ENCODE assay signal across 14 cellular contexts in genomic region chr6:7114744-7115451, GRCh38. TPM values are rescaled to one million over a fixed set of nuclear protein-coding genes. Genes with fewer than 3 reads are reported as not detected.
A peak's percentile ranks its signal among the peaks of the same experiment; 100 is the strongest.
DNase-seq lines count a peak whose midpoint lies in the region; ATAC-seq and TF ChIP-seq lines count a peak whose summit lies in the region.
"Had no signal": no experiment of that assay in that cellular context is flagged by ENCODE, and none has a peak within 500 bp of the region (broad histone marks: within the 10 kb centered on the region; RNA-seq: fewer than 3 reads in every experiment).

No MANE protein-coding gene starts in this region.

- TF ChIP-seq CTCF in LNCaP clone FGC (IDR thresholded peaks at IDR 0.05; ENCODE audit: control insufficient read depth, extremely low read depth, insufficient read depth) (no peak), fibroblast of lung (conservative IDR thresholded peaks at IDR 0.05 in 1 of 2, IDR thresholded peaks at IDR 0.05 in 1 of 2; ENCODE audit: low read depth in 1 of 2, low read length in 2 of 2) (no peak), psoas muscle (IDR thresholded peaks at IDR 0.05) (no peak), natural killer cell (IDR thresholded peaks at IDR 0.05) (no peak), WERI-Rb-1 (IDR thresholded peaks at IDR 0.05; ENCODE audit: low read depth, low read length) (no peak)

- no peaks in the 10 kb centered on the region for H3K36me3 Mint-ChIP-seq in CD4-positive, CD25-positive, alpha-beta regulatory T cell
- no peaks in the 10 kb centered on the region for H3K36me3 Mint-ChIP-seq in natural killer cell

- ATAC-seq in CD4-positive, CD25-positive, alpha-beta regulatory T cell (ENCODE audit: low read depth in 2 of 2) = no peak
- ATAC-seq in psoas muscle (peak in 1 of 4 donors; percentile 14), natural killer cell (no peak), GM19351 (IDR thresholded peaks at IDR 0.05; ENCODE audit: unreplicated experiment) (no peak)

- WGBS in psoas muscle, 3 donors = 62 to 81% (median 63%) methylated on average over 9 of the region's 9 CpGs

- intact Hi-C loops in psoas muscle (cut with DNase I) = loop anchor here (5.0 to 10.0 kb wide), 2 partner anchors 37 to 100 kb away; no protein-coding TSS in a partner anchor
- intact Hi-C loops in natural killer cell (cut with micrococcal nuclease) = no loop called here

- peak overlapping the region; percentile 27 for H3K4me2 ChIP-seq in fibroblast of lung (ENCODE audit: extremely low read depth, insufficient read depth, low read length)

- no peaks in the 10 kb centered on the region for H3K27me3 Mint-ChIP-seq in CD4-positive, CD25-positive, alpha-beta regulatory T cell
- H3K27me3 Mint-ChIP-seq in natural killer cell (ENCODE audit: low read depth in 2 of 2) = no peaks in the 10 kb centered on the region
- H3K27me3 Mint-ChIP-seq: activated CD4-positive, alpha-beta T cell treated with anti-CD3 and anti-CD28 coated beads, Interleukin-2, amount 10 ng/mL, durations not matched to agents 7 days and 5 days had no signal

- no peaks in the 10 kb centered on the region for H3K9me3 ChIP-seq in CD4-positive, CD25-positive, alpha-beta regulatory T cell (ENCODE audit: control insufficient read depth in 2 of 2, low read length in 2 of 2)
- H3K9me3 ChIP-seq in fibroblast of lung (ENCODE audit: control insufficient read depth, insufficient read depth, low read depth, low read length) = no peaks in the 10 kb centered on the region
- H3K9me3 ChIP-seq in psoas muscle = no peaks in the 10 kb centered on the region
- H3K9me3 ChIP-seq in WERI-Rb-1 (ENCODE audit: severe bottlenecking) = no peaks in the 10 kb centered on the region

- H3K36me3 ChIP-seq in CD4-positive, CD25-positive, alpha-beta regulatory T cell (ENCODE audit: control insufficient read depth, insufficient read depth, low read length) = no peaks in the 10 kb centered on the region
- H3K36me3 ChIP-seq in fibroblast of lung (ENCODE audit: control insufficient read depth, insufficient read depth, low read length) (peaks cover 1% of the 10 kb centered on the region), psoas muscle (ENCODE audit: insufficient read depth in 1 of 2, low read depth in 1 of 2) (no peaks in the 10 kb centered on the region), WERI-Rb-1 (peaks cover 4% of the 10 kb centered on the region)

- no peak for DNase-seq in CD4-positive, CD25-positive, alpha-beta regulatory T cell
- DNase-seq in LNCaP clone FGC (ENCODE audit: low read depth) = no peak
- peak in 1 of 2 donors; percentile 33 for DNase-seq in fibroblast of lung (ENCODE audit: low read depth in 2 of 2)
- DNase-seq in psoas muscle = no peak
- no peak for DNase-seq in natural killer cell
- no peak for DNase-seq in WERI-Rb-1
- no peak for DNase-seq in NCI-H345 (lab: John Stamatoyannopoulos, UW)
- DNase-seq: activated CD4-positive, alpha-beta T cell treated with anti-CD3 and anti-CD28 coated beads, Interleukin-2, amount 10 ng/mL, durations not matched to agents 7 days and 5 days; H7; nucleus accumbens; stimulated activated CD8-positive, alpha-beta memory T cell treated with anti-CD3 and anti-CD28 coated beads, Interleukin-4, amount 100 ng/mL, for 48 hours; T-helper 1 cell had no signal

- H3K4me1 ChIP-seq in CD4-positive, CD25-positive, alpha-beta regulatory T cell (ENCODE audit: control insufficient read depth, insufficient read depth, low read length, poor library complexity, severe bottlenecking) = peaks cover 33% of the 10 kb centered on the region
- H3K4me1 ChIP-seq in fibroblast of lung (ENCODE audit: control insufficient read depth, extremely low read depth, insufficient read depth, low read length) (peaks cover 9% of the 10 kb centered on the region), psoas muscle (peaks cover 57% of the 10 kb centered on the region)

- peak overlapping the region in 2 of 3 donors; percentile 58 to 80 for H3K27ac Mint-ChIP-seq in CD4-positive, CD25-positive, alpha-beta regulatory T cell
- H3K27ac Mint-ChIP-seq in natural killer cell = peak overlapping the region in 1 of 2 donors; percentile 68
- H3K27ac Mint-ChIP-seq: activated CD4-positive, alpha-beta T cell treated with anti-CD3 and anti-CD28 coated beads, Interleukin-2, amount 10 ng/mL, durations not matched to agents 7 days and 5 days; activated T-helper 1 cell treated with anti-CD3 and anti-CD28 coated beads, Interleukin-12 subunit alpha, Interleukin-12 subunit beta, Interleukin-2, Interleukin-4 antibody, amounts not matched to agents 30 ng/mL and 10 ng/mL and 1 ng/mL, durations not matched to agents 14 hours and 24 hours and 36 hours had no signal

- no peaks in the 10 kb centered on the region for H3K27me3 ChIP-seq in CD4-positive, CD25-positive, alpha-beta regulatory T cell (ENCODE audit: control insufficient read depth, insufficient read depth, low read length)
- H3K27me3 ChIP-seq in fibroblast of lung (ENCODE audit: control insufficient read depth, insufficient read depth, low read length) (no peaks in the 10 kb centered on the region), psoas muscle (ENCODE audit: insufficient read depth in 3 of 3, low read length in 2 of 3) (no peaks in the 10 kb centered on the region), WERI-Rb-1 (ENCODE audit: insufficient read depth, low read depth, severe bottlenecking) (no peaks in the 10 kb centered on the region)

- H4K20me1 ChIP-seq in fibroblast of lung (ENCODE audit: control insufficient read depth, extremely low read depth, insufficient read depth, low read length) = peaks cover 8% of the 10 kb centered on the region

- H3K27ac ChIP-seq in CD4-positive, CD25-positive, alpha-beta regulatory T cell (ENCODE audit: insufficient read depth, low read length, poor library complexity, severe bottlenecking) = no peak overlapping the region
- H3K27ac ChIP-seq in fibroblast of lung (ENCODE audit: insufficient read depth, low read length) (no peak overlapping the region), psoas muscle (peak overlapping the region; percentile 81), WERI-Rb-1 (no peak overlapping the region)

- H3K4me3 Mint-ChIP-seq in CD4-positive, CD25-positive, alpha-beta regulatory T cell = peak overlapping the region in 1 of 4 donors; percentile 39
- H3K4me3 Mint-ChIP-seq in natural killer cell = no peak overlapping the region
- H3K4me3 Mint-ChIP-seq: activated CD4-positive, alpha-beta T cell treated with anti-CD3 and anti-CD28 coated beads, Interleukin-2, amount 10 ng/mL, durations not matched to agents 7 days and 5 days; activated T-helper 1 cell treated with anti-CD3 and anti-CD28 coated beads, Interleukin-12 subunit alpha, Interleukin-12 subunit beta, Interleukin-2, Interleukin-4 antibody, amounts not matched to agents 30 ng/mL and 10 ng/mL and 1 ng/mL, durations not matched to agents 14 hours and 24 hours and 36 hours had no signal

- peaks cover 31 to 87% (median 68%) of the 10 kb centered on the region in 4 donors for H3K4me1 Mint-ChIP-seq in CD4-positive, CD25-positive, alpha-beta regulatory T cell
- peaks cover 53 to 62% of the 10 kb centered on the region in 2 donors for H3K4me1 Mint-ChIP-seq in natural killer cell

- H3K79me2 ChIP-seq in fibroblast of lung (ENCODE audit: control insufficient read depth, insufficient read depth, low read length) = peaks cover 99% of the 10 kb centered on the region

- no peaks in the 10 kb centered on the region for H3K9me3 Mint-ChIP-seq in CD4-positive, CD25-positive, alpha-beta regulatory T cell
- no peaks in the 10 kb centered on the region for H3K9me3 Mint-ChIP-seq in natural killer cell
- H3K9me3 Mint-ChIP-seq: activated CD4-positive, alpha-beta T cell treated with anti-CD3 and anti-CD28 coated beads, Interleukin-2, amount 10 ng/mL, durations not matched to agents 7 days and 5 days; activated T-helper 1 cell treated with anti-CD3 and anti-CD28 coated beads, Interleukin-12 subunit alpha, Interleukin-12 subunit beta, Interleukin-2, Interleukin-4 antibody, amounts not matched to agents 30 ng/mL and 10 ng/mL and 1 ng/mL, durations not matched to agents 14 hours and 24 hours and 36 hours had no signal

- no peak overlapping the region for H3K9ac ChIP-seq in fibroblast of lung (ENCODE audit: insufficient read depth, low read length)

- no peak overlapping the region for H3K4me3 ChIP-seq in CD4-positive, CD25-positive, alpha-beta regulatory T cell (ENCODE audit: low read depth, low read length)
- H3K4me3 ChIP-seq in LNCaP clone FGC (ENCODE audit: low read depth, low read length) (peak overlapping the region; percentile 16), fibroblast of lung (replicated peaks in 1 of 4; ENCODE audit: control extremely low read depth in 1 of 4, insufficient read depth in 1 of 4, low read depth in 3 of 4, low read length in 4 of 4) (no peak overlapping the region), psoas muscle (no peak overlapping the region), WERI-Rb-1 (ENCODE audit: low read depth, low read length) (no peak overlapping the region)

- no peak overlapping the region for H2AFZ ChIP-seq in fibroblast of lung (ENCODE audit: low read length)

RNA-seq across cellular contexts. Expression of gene RREB1, which starts 7.1 kb away (rescaled TPM):
- 45.2 TPM for total RNA-seq in CD4-positive, CD25-positive, alpha-beta regulatory T cell
- polyA plus RNA-seq in CD4-positive, CD25-positive, alpha-beta regulatory T cell = 1 to 10 TPM; 1.2 to 3.8 (median 2.1) TPM
- total RNA-seq in fibroblast of lung (15.2 and 18.8 TPM in 2 replicates), psoas muscle (10 to 100 TPM; 32.7 to 49.4 (median 39.6) TPM), natural killer cell (10 to 100 TPM; 42.2 to 51.8 (median 44.0) TPM)
- polyA plus RNA-seq in fibroblast of lung (2.4 and 2.8 TPM in 2 replicates), psoas muscle (10 to 100 TPM in 1 of 3 donors, 1 to 10 TPM in 2; 4.6 to 15.1 (median 8.9) TPM)
- polyA plus RNA-seq in fibroblast of lung (2012) = 5.5 and 7.7 TPM in 2 replicates
- polyA minus RNA-seq in fibroblast of lung (ENCODE audit: low replicate concordance) = 19.9 and 29.8 TPM in 2 replicates
